Comparison of ENCODE assay signal across 14 cellular contexts in the genomic region with DNA sequence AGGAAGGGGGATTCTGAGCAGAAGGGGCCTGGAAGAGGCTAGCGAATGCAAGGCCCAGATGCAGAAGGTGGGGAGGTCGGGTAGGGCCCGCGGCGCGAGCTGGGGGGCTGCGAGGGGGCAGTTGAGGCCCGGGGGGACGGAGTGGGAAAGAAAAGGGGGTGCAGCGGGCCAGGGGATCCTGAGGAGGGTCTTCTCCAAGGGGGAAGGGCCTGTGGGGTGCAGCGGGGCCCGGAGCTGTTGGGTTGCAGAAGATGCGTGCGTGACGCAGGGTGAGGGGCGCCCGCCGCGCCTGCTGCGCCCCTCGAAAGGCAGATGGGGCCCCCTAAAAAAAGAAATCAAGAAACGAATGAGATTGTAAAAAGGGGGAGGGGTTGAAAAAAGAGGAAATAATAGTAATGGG. TPM values are rescaled to one million over a fixed set of nuclear protein-coding genes. Genes with fewer than 3 reads are reported as not detected.
A peak's percentile ranks its signal among the peaks of the same experiment; 100 is the strongest.
DNase-seq lines count a peak whose midpoint lies in the region; ATAC-seq and TF ChIP-seq lines count a peak whose summit lies in the region.
"Had no signal": no experiment of that assay in that cellular context is flagged by ENCODE, and none has a peak within 500 bp of the region (broad histone marks: within the 10 kb centered on the region; RNA-seq: fewer than 3 reads in every experiment).

No MANE protein-coding gene starts in this region.

- TF ChIP-seq CTCF in VCaP (conservative IDR thresholded peaks at IDR 0.05) (no peak), thoracic aorta (IDR thresholded peaks at IDR 0.05) (no peak)

- no peaks in the 10 kb centered on the region for H3K9me3 ChIP-seq in thoracic aorta

- H3K4me1 ChIP-seq in thoracic aorta (ENCODE audit: control insufficient read depth in 1 of 2, low read depth in 2 of 2): peaks cover 0 to 5% of the 10 kb centered on the region in 2 donors
- H3K4me1 ChIP-seq: parathyroid adenoma had no signal

- ATAC-seq in memory B cell (ENCODE audit: low read depth) (no peak), thoracic aorta (ENCODE audit: insufficient number of reproducible peaks, low FRiP score, low read depth) (no peak), HG03175 (IDR thresholded peaks at IDR 0.05; ENCODE audit: unreplicated experiment) (no peak), HG02610 (IDR thresholded peaks at IDR 0.05; ENCODE audit: unreplicated experiment) (no peak)

- no peaks in the 10 kb centered on the region for H3K36me3 Mint-ChIP-seq in activated naive CD4-positive, alpha-beta T cell treated with anti-CD3 and anti-CD28 coated beads, Interleukin-2, amount 50 U/mL, for 24 hours
- peaks cover 5% of the 10 kb centered on the region for H3K36me3 Mint-ChIP-seq in memory B cell

- H3K36me3 ChIP-seq in thoracic aorta: no peaks in the 10 kb centered on the region
- H3K36me3 ChIP-seq: WERI-Rb-1 had no signal

- no peak for DNase-seq in activated naive CD4-positive, alpha-beta T cell treated with Interleukin-2 at 50 U/mL for 16 hours
- DNase-seq in memory B cell (ENCODE audit: low spot score in 2 of 2) (no peak), thoracic aorta (ENCODE audit: low spot score) (no peak), NCI-H1048 (lab: John Stamatoyannopoulos, UW) (no peak)
- DNase-seq: KG1, NCI-H1092, WERI-Rb-1 had no signal

- peaks cover 35% of the 10 kb centered on the region for H3K4me1 Mint-ChIP-seq in activated naive CD4-positive, alpha-beta T cell treated with anti-CD3 and anti-CD28 coated beads, Interleukin-2, amount 50 U/mL, for 24 hours
- H3K4me1 Mint-ChIP-seq in memory B cell: peaks cover 6% of the 10 kb centered on the region

- H3K27ac ChIP-seq in VCaP (peak overlapping the region; percentile 11; the same call in 1 of the 2 replicates), thoracic aorta (no peak overlapping the region)
- H3K27ac ChIP-seq: parathyroid adenoma, WERI-Rb-1 had no signal

- H3K4me3 ChIP-seq in thoracic aorta: peak overlapping the region; percentile 73

- peak overlapping the region; percentile 2 for H3K27ac Mint-ChIP-seq in activated naive CD4-positive, alpha-beta T cell treated with anti-CD3 and anti-CD28 coated beads, Interleukin-2, amount 50 U/mL, for 24 hours
- no peak overlapping the region for H3K27ac Mint-ChIP-seq in memory B cell

- H3K27me3 ChIP-seq in thoracic aorta (replicated peaks; ENCODE audit: insufficient read depth): no peaks in the 10 kb centered on the region

- no peaks in the 10 kb centered on the region for H3K27me3 Mint-ChIP-seq in activated naive CD4-positive, alpha-beta T cell treated with anti-CD3 and anti-CD28 coated beads, Interleukin-2, amount 50 U/mL, for 24 hours
- peaks cover 15% of the 10 kb centered on the region for H3K27me3 Mint-ChIP-seq in memory B cell

- no peaks in the 10 kb centered on the region for H3K9me3 Mint-ChIP-seq in activated naive CD4-positive, alpha-beta T cell treated with anti-CD3 and anti-CD28 coated beads, Interleukin-2, amount 50 U/mL, for 24 hours
- peaks cover 2% of the 10 kb centered on the region for H3K9me3 Mint-ChIP-seq in memory B cell

- H3K4me3 Mint-ChIP-seq in activated naive CD4-positive, alpha-beta T cell treated with anti-CD3 and anti-CD28 coated beads, Interleukin-2, amount 50 U/mL, for 24 hours: peak overlapping the region; percentile 67
- peak overlapping the region; percentile 45 for H3K4me3 Mint-ChIP-seq in memory B cell

RNA-seq across cellular contexts. Expression of a gene that starts 0.3 kb away (rescaled TPM):
- total RNA-seq in thoracic aorta: not detected
- total RNA-seq: activated CD8-positive, alpha-beta memory T cell treated with anti-CD3 and anti-CD28 coated beads for 36 hours; bronchial epithelial cell had no signal

RNA-seq across cellular contexts. Expression of a gene that starts 36.3 kb away (rescaled TPM):
- 10 to 100 TPM; 10.8 to 18.4 TPM for total RNA-seq in thoracic aorta

RNA-seq across cellular contexts. Expression of a gene that starts 57.8 kb away (rescaled TPM):
- 100 to 1,000 TPM; 107 to 147 TPM for total RNA-seq in thoracic aorta
